In genomic region chr19:2603320-2603719, GRCh38 we compare ENCODE assay signal across 10 cellular contexts.
A peak's percentile ranks its signal among the peaks of the same experiment; 100 is the strongest.
DNase-seq lines count a peak whose midpoint lies in the region; ATAC-seq and TF ChIP-seq lines count a peak whose summit lies in the region.
"Had no signal": no experiment of that assay in that cellular context is flagged by ENCODE, and none has a peak within 500 bp of the region (broad histone marks: within the 10 kb centered on the region; RNA-seq: fewer than 3 reads in every experiment).

No MANE protein-coding gene starts in this region.

- peaks cover 6 to 25% of the 10 kb centered on the region in 2 donors for H3K4me1 ChIP-seq in gastrocnemius medialis

- ATAC-seq in left cardiac atrium (peak; percentile 35 to 56), gastrocnemius medialis (peak in 1 of 2 donors; percentile 42), left lobe of liver (no peak), GM19023 (IDR thresholded peaks at IDR 0.05; ENCODE audit: unreplicated experiment) (no peak)

- in situ Hi-C loops in astrocyte of the cerebellum (cut with HindIII; ENCODE audit: low sequenced_read_pairs): no loop called here
- in situ Hi-C loops in gastrocnemius medialis (cut with MboI; ENCODE audit: low sequenced_read_pairs in 4 of 4): no loop called here

- no peak overlapping the region for H3K4me3 ChIP-seq in astrocyte of the cerebellum (ENCODE audit: low read depth, low read length)
- H3K4me3 ChIP-seq in gastrocnemius medialis: peak overlapping the region; percentile 3 to 30 (median 16)

- H3K9me3 ChIP-seq in gastrocnemius medialis: no peaks in the 10 kb centered on the region

- TF ChIP-seq CTCF in astrocyte of the cerebellum (IDR thresholded peaks at IDR 0.05; ENCODE audit: low read depth, low read length, missing control alignments) (no peak), gastrocnemius medialis (IDR thresholded peaks at IDR 0.05 in 4 of 5, conservative IDR thresholded peaks at IDR 0.05 in 1 of 5) (no peak)

- DNase-seq in ELF-1 (ENCODE audit: low read depth, low spot score): peak; percentile 93
- DNase-seq in astrocyte of the cerebellum (ENCODE audit: low read depth): peak; percentile 77
- peak; percentile 76 for DNase-seq in left cardiac atrium
- DNase-seq in gastrocnemius medialis: no peak
- DNase-seq in left lobe of liver (ENCODE audit: low spot score): no peak
- DNase-seq in SKM-1 treated with dmso at 0.1 percent for 144 hours (lab: John Stamatoyannopoulos, UW; ENCODE audit: unreplicated experiment): no peak
- no peak for DNase-seq in NAMALWA (ENCODE audit: low spot score)
- DNase-seq: dermis blood vessel endothelial cell, small intestine had no signal

- H3K27ac ChIP-seq in gastrocnemius medialis: peak overlapping the region; percentile 46 to 72 (median 58)

- H3K36me3 ChIP-seq in gastrocnemius medialis: no peaks in the 10 kb centered on the region

- intact Hi-C loops in left cardiac atrium (cut with DNase I) (loop anchor here in 1 of 2 donors (2.0 kb wide), 1 partner anchor 57 kb away; no protein-coding TSS in a partner anchor), gastrocnemius medialis (cut with DNase I; ENCODE audit: low total_unique reads) (no loop called here)

- no peak for TF ChIP-seq POLR2A in gastrocnemius medialis (IDR thresholded peaks at IDR 0.05)

- H3K27me3 ChIP-seq in gastrocnemius medialis: no peaks in the 10 kb centered on the region

Comparison
In these comparisons a context has a peak if more than half of its experiments do, and no peak if none do; other contexts are left out.
1. DNase-seq: peak in ELF-1 (single experiment), astrocyte of the cerebellum (single experiment) and left cardiac atrium (single experiment); none in gastrocnemius medialis (0 of 2), left lobe of liver (single experiment), SKM-1 treated with dmso at 0.1 percent for 144 hours (single experiment) and NAMALWA (single experiment).
2. ATAC-seq: peak in left cardiac atrium (2 of 2); none in left lobe of liver (single experiment) and GM19023 (single experiment).